In the genomic region with DNA sequence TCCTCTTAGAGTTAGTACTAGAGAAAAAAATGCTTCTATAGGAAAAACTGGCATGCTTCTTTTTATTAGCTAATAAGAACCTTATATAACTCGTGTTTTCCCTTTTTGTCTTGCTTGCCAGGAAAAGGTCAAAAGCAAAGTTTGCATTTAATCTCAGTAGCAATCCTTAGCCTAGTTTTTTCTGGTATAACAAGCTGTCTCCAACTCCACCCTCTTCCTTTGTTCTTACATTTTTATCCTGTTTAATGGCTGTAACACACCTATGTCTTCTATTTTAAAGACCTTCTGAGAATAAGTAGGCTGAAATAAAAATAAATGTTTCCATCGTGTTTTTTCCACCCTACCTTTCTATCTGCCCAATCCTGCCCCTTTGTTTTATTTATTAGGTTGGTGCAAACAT, we compare ENCODE assay signal across 27 cellular contexts.
"Had no signal": no experiment of that assay in that cellular context is flagged by ENCODE, and none has a peak within 500 bp of the region (broad histone marks: within the 10 kb centered on the region; RNA-seq: fewer than 3 reads in every experiment).

No MANE protein-coding gene starts in this region.

- H3K27me3 Mint-ChIP-seq: activated T-cell treated with anti-CD3 and anti-CD28 coated beads, Interleukin-2, amount 50 U/mL, for 24 hours had no signal

- H3K4me1 ChIP-seq: adrenal gland, body of pancreas, breast epithelium, SJSA1 had no signal

- H3K27me3 ChIP-seq: adrenal gland, body of pancreas, breast epithelium, Peyer's patch had no signal

- H3K27ac ChIP-seq: adrenal gland, body of pancreas, breast epithelium, SJSA1 had no signal

- H3K4me3 ChIP-seq: adrenal gland, body of pancreas, breast epithelium, Peyer's patch, SJSA1 had no signal

- H3K9me3 ChIP-seq: adrenal gland, body of pancreas, breast epithelium, Peyer's patch, SJSA1, SK-N-SH had no signal

- DNase-seq: activated CD4-positive, alpha-beta T cell treated with anti-CD3 and anti-CD28 coated beads, Interleukin-2, amount 10 ng/mL, durations not matched to agents 24 days and 14 days; activated CD4-positive, alpha-beta T cell treated with anti-CD3 and anti-CD28 coated beads, Interleukin-2, amount 50 U/mL, for 4 hours; activated CD8-positive, alpha-beta T cell treated with anti-CD3 and anti-CD28 coated beads for 36 hours; activated gamma-delta T cell; activated naive CD4-positive, alpha-beta T cell treated with Interleukin-2 at 50 U/mL for 16 hours; activated T-cell treated with anti-CD3 and anti-CD28 coated beads, Interleukin-2, amount 50 U/mL, for 24 hours; adrenal gland; body of pancreas; NCI-H1105; NCI-H1417 treated with DMSO at 0.1 percent for 48 hours; NCI-H187 treated with DMSO at 0.1 percent for 48 hours; NCI-H2081; NCI-H345; NCI-H524 treated with DMSO at 0.1 percent for 48 hours; NCI-H748 treated with DMSO at 0.1 percent for 48 hours; NK-92 treated with Interleukin-12 subunit alpha and Interleukin-12 subunit beta, amount 100 ng/mL, for 24 hours; PC-3; Peyer's patch; RPMI8226; SHP77 treated with DMSO at 0.1 percent for 48 hours; SK-N-SH had no signal

- H3K4me1 Mint-ChIP-seq: activated CD4-positive, alpha-beta T cell treated with anti-CD3 and anti-CD28 coated beads, Interleukin-2, amount 10 ng/mL, durations not matched to agents 24 days and 14 days had no signal

- ATAC-seq: activated CD8-positive, alpha-beta T cell treated with anti-CD3 and anti-CD28 coated beads for 36 hours; activated naive CD4-positive, alpha-beta T cell treated with anti-CD3 and anti-CD28 coated beads, Interleukin-2, amount 50 U/mL, for 72 hours; body of pancreas; PC-3 had no signal

- H3K36me3 ChIP-seq: adrenal gland, breast epithelium, Peyer's patch, SJSA1 had no signal

- H3K27ac Mint-ChIP-seq: activated CD4-positive, alpha-beta T cell treated with anti-CD3 and anti-CD28 coated beads, Interleukin-2, amount 10 ng/mL, durations not matched to agents 24 days and 14 days; activated CD8-positive, alpha-beta T cell treated with anti-CD3 and anti-CD28 coated beads for 36 hours; activated naive CD4-positive, alpha-beta T cell treated with anti-CD3 and anti-CD28 coated beads, Interleukin-2, amount 50 U/mL, for 72 hours; activated T-cell treated with anti-CD3 and anti-CD28 coated beads, Interleukin-2, amount 50 U/mL, for 24 hours; activated T-helper 2 cell treated with anti-CD3 and anti-CD28 coated beads, Interferon-gamma antibody, Interleukin-2, Interleukin-4, amounts not matched to agents 10 μg/mL and 5 μg/mL and 100 μg/mL, durations not matched to agents 14 hours and 24 hours and 36 hours; T-helper 1 cell treated with Interleukin-12 subunit alpha and Interleukin-12 subunit beta and Interleukin-4 antibody, amounts not matched to agents 30 μg/mL and 1 μg/mL, for 36 hours; T-helper 2 cell treated with Interferon-gamma antibody and Interleukin-4, amounts not matched to agents 5 μg/mL and 100 μg/mL, for 36 hours had no signal

- H3K4me3 Mint-ChIP-seq: activated CD4-positive, alpha-beta T cell treated with anti-CD3 and anti-CD28 coated beads, Interleukin-2, amount 10 ng/mL, durations not matched to agents 24 days and 14 days; activated CD8-positive, alpha-beta T cell treated with anti-CD3 and anti-CD28 coated beads for 36 hours; activated T-cell treated with anti-CD3 and anti-CD28 coated beads, Interleukin-2, amount 50 U/mL, for 24 hours; T-helper 1 cell treated with Interleukin-12 subunit alpha and Interleukin-12 subunit beta and Interleukin-4 antibody, amounts not matched to agents 30 μg/mL and 1 μg/mL, for 36 hours; T-helper 2 cell treated with Interferon-gamma antibody and Interleukin-4, amounts not matched to agents 5 μg/mL and 100 μg/mL, for 36 hours had no signal

- H3K9me3 Mint-ChIP-seq: activated CD4-positive, alpha-beta T cell treated with anti-CD3 and anti-CD28 coated beads, Interleukin-2, amount 10 ng/mL, durations not matched to agents 24 days and 14 days; activated CD8-positive, alpha-beta T cell treated with anti-CD3 and anti-CD28 coated beads for 36 hours; activated naive CD4-positive, alpha-beta T cell treated with anti-CD3 and anti-CD28 coated beads, Interleukin-2, amount 50 U/mL, for 72 hours; activated T-cell treated with anti-CD3 and anti-CD28 coated beads, Interleukin-2, amount 50 U/mL, for 24 hours; activated T-helper 2 cell treated with anti-CD3 and anti-CD28 coated beads, Interferon-gamma antibody, Interleukin-2, Interleukin-4, amounts not matched to agents 10 μg/mL and 5 μg/mL and 100 μg/mL, durations not matched to agents 14 hours and 24 hours and 36 hours; T-helper 1 cell treated with Interleukin-12 subunit alpha and Interleukin-12 subunit beta and Interleukin-4 antibody, amounts not matched to agents 30 μg/mL and 1 μg/mL, for 36 hours; T-helper 2 cell treated with Interferon-gamma antibody and Interleukin-4, amounts not matched to agents 5 μg/mL and 100 μg/mL, for 36 hours had no signal

- H3K36me3 Mint-ChIP-seq: activated naive CD4-positive, alpha-beta T cell treated with anti-CD3 and anti-CD28 coated beads, Interleukin-2, amount 50 U/mL, for 72 hours had no signal
